In the genomic region with DNA sequence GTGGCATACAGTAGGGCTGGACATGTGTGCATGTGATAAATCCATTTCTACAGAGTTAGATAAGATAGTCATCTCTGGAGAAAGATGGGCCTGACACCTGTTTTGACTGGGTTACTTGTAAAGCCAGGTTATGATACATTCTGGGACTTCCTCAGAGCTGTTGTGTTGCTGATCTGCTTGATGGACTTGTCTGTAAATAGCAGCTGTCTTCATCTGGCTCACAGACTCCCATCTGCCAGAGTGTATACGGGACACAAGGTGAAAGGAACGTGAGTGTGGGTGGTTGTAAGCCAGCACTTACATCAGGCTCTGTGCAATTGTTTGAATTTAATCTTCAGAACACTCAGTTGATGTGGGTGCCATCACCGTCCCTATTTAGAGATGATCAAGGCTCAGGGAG, we compare ENCODE assay signal across 23 cellular contexts. TPM values are rescaled to one million over a fixed set of nuclear protein-coding genes. Genes with fewer than 3 reads are reported as not detected.
DNase-seq lines count a peak whose midpoint lies in the region; ATAC-seq and TF ChIP-seq lines count a peak whose summit lies in the region.
"Had no signal": no experiment of that assay in that cellular context is flagged by ENCODE, and none has a peak within 500 bp of the region (broad histone marks: within the 10 kb centered on the region; RNA-seq: fewer than 3 reads in every experiment).

No MANE protein-coding gene starts in this region.

- no peak for TF ChIP-seq EP300 in stomach (IDR thresholded peaks at IDR 0.05)

- DNase-seq in occipital lobe (lab: John Stamatoyannopoulos, UW) (peak; percentile 30), NOMO-1 (lab: John Stamatoyannopoulos, UW; ENCODE audit: unreplicated experiment in 2 of 2) (no peak), lower lobe of right lung (no peak), mucosa of descending colon (no peak), stomach (no peak)
- DNase-seq: activated CD8-positive, alpha-beta T cell treated with anti-CD3 and anti-CD28 coated beads, Interleukin-2, amount 10 ng/mL, durations not matched to agents 7 days and 5 days; activated gamma-delta T cell treated with Interleukin-2 at 50 U/mL for 16 hours; brain microvascular endothelial cell; effector CD8-positive, alpha-beta T cell; NCI-H1105 treated with DMSO at 0.1 percent for 48 hours; NCI-H2227 treated with DMSO at 0.1 percent for 48 hours; nephron progenitor cell; sigmoid colon; SK-N-SH; stimulated activated CD4-positive, alpha-beta T cell treated with anti-CD3 and anti-CD28 coated beads, Interleukin-4, amount 100 ng/mL, for 1 hour had no signal

- H3K9me3 ChIP-seq in lower lobe of right lung (no peaks in the 10 kb centered on the region), mucosa of descending colon (no peaks in the 10 kb centered on the region), stomach (no peaks in the 10 kb centered on the region)
- H3K9me3 ChIP-seq: HAP-1, sigmoid colon, SK-N-SH, vagina had no signal

- H3K9me3 Mint-ChIP-seq in activated T-helper 17 cell treated with anti-CD3 and anti-CD28 coated beads, Interleukin-2, amount 50 U/mL, for 72 hours = no peaks in the 10 kb centered on the region
- H3K9me3 Mint-ChIP-seq: nephron progenitor cell had no signal

- ATAC-seq in GM18498 (IDR thresholded peaks at IDR 0.05; ENCODE audit: unreplicated experiment) (peak; percentile 60), GM21381 (IDR thresholded peaks at IDR 0.05; ENCODE audit: unreplicated experiment) (peak; percentile 51), lower lobe of right lung (no peak), mucosa of descending colon (no peak)
- no peak for ATAC-seq in activated T-helper 17 cell treated with anti-CD3 and anti-CD28 coated beads, Interleukin-2, amount 50 U/mL, for 72 hours (replicated peaks)
- ATAC-seq: activated CD8-positive, alpha-beta T cell treated with anti-CD3 and anti-CD28 coated beads, Interleukin-2, amount 10 ng/mL, durations not matched to agents 7 days and 5 days had no signal

- H3K36me3 ChIP-seq in lower lobe of right lung (no peaks in the 10 kb centered on the region), mucosa of descending colon (ENCODE audit: low read depth) (no peaks in the 10 kb centered on the region), stomach (no peaks in the 10 kb centered on the region)
- H3K36me3 ChIP-seq: brain microvascular endothelial cell, HAP-1, sigmoid colon, vagina had no signal

- whole genome bisulfite sequencing in stomach, 5 donors = 80 to 92% (median 87%) methylated on average over 3 of the region's 3 CpGs

- H3K27ac Mint-ChIP-seq in activated T-helper 17 cell treated with anti-CD3 and anti-CD28 coated beads, Interleukin-2, amount 50 U/mL, for 72 hours = peak overlapping the region; percentile 16
- H3K27ac Mint-ChIP-seq: activated CD8-positive, alpha-beta T cell treated with anti-CD3 and anti-CD28 coated beads, Interleukin-2, amount 10 ng/mL, durations not matched to agents 7 days and 5 days; nephron progenitor cell had no signal

- H3K4me1 ChIP-seq in lower lobe of right lung (no peaks in the 10 kb centered on the region), mucosa of descending colon (ENCODE audit: low read depth) (peaks cover 16% of the 10 kb centered on the region), stomach (no peaks in the 10 kb centered on the region)

- no peaks in the 10 kb centered on the region for H3K36me3 Mint-ChIP-seq in activated T-helper 17 cell treated with anti-CD3 and anti-CD28 coated beads, Interleukin-2, amount 50 U/mL, for 72 hours (ENCODE audit: low read depth)

- intact Hi-C loops in lower lobe of right lung (cut with DNase I) = no loop called here
- intact Hi-C loops in mucosa of descending colon (cut with DNase I, micrococcal nuclease) = no loop called here
- intact Hi-C loops in stomach (cut with DNase I; ENCODE audit: low total_unique reads) = no loop called here

- H3K27me3 Mint-ChIP-seq in activated T-helper 17 cell treated with anti-CD3 and anti-CD28 coated beads, Interleukin-2, amount 50 U/mL, for 72 hours = peaks cover 12% of the 10 kb centered on the region
- H3K27me3 Mint-ChIP-seq: B cell had no signal

- no peak overlapping the region for H3K4me3 ChIP-seq in lower lobe of right lung
- H3K4me3 ChIP-seq in mucosa of descending colon = no peak overlapping the region
- no peak overlapping the region for H3K4me3 ChIP-seq in stomach
- H3K4me3 ChIP-seq: HAP-1, sigmoid colon, vagina had no signal

- H3K27me3 ChIP-seq in lower lobe of right lung (ENCODE audit: low read depth) = no peaks in the 10 kb centered on the region
- H3K27me3 ChIP-seq in stomach = no peaks in the 10 kb centered on the region
- H3K27me3 ChIP-seq: brain microvascular endothelial cell, sigmoid colon, vagina had no signal

- no peak overlapping the region for H3K4me3 Mint-ChIP-seq in activated T-helper 17 cell treated with anti-CD3 and anti-CD28 coated beads, Interleukin-2, amount 50 U/mL, for 72 hours
- H3K4me3 Mint-ChIP-seq: activated CD8-positive, alpha-beta T cell treated with anti-CD3 and anti-CD28 coated beads, Interleukin-2, amount 10 ng/mL, durations not matched to agents 7 days and 5 days; B cell; nephron progenitor cell had no signal

- H3K27ac ChIP-seq in lower lobe of right lung (no peak overlapping the region), stomach (no peak overlapping the region)
- H3K27ac ChIP-seq: brain microvascular endothelial cell, HL-60, KMS-11, sigmoid colon, vagina had no signal

- TF ChIP-seq CTCF in lower lobe of right lung (IDR thresholded peaks at IDR 0.05) (no peak), mucosa of descending colon (IDR thresholded peaks at IDR 0.05) (no peak), stomach (IDR thresholded peaks at IDR 0.05) (no peak)

- peaks cover 36% of the 10 kb centered on the region for H3K4me1 Mint-ChIP-seq in activated T-helper 17 cell treated with anti-CD3 and anti-CD28 coated beads, Interleukin-2, amount 50 U/mL, for 72 hours

- no peak for TF ChIP-seq POLR2A in stomach (IDR thresholded peaks at IDR 0.05)

RNA-seq across cellular contexts. Expression of a gene that starts 49.8 kb away (rescaled TPM):
- total RNA-seq in activated T-helper 17 cell treated with anti-CD3 and anti-CD28 coated beads, Interleukin-2, amount 50 U/mL, for 72 hours = 1 to 10 TPM; 2.1 to 2.2 TPM
- total RNA-seq in occipital lobe = 14.3 TPM
- 9.3 TPM for total RNA-seq in lower lobe of right lung
- total RNA-seq in mucosa of descending colon = 10 to 100 TPM in 2 of 3 donors, 1 to 10 TPM in 1; 9.1 to 10.5 (median 10.0) TPM
- total RNA-seq in stomach = 10 to 100 TPM in 4 of 5 donors, 1 to 10 TPM in 1; 4.3 to 25.7 (median 17.0) TPM
- 1 to 10 TPM; 3.4 to 4.3 (median 3.9) TPM for polyA plus RNA-seq in stomach

Comparison
In these comparisons a context has a peak if more than half of its experiments do, and no peak if none do; other contexts are left out.
1. ATAC-seq: peak in GM18498 (single experiment) and GM21381 (single experiment); none in activated T-helper 17 cell treated with anti-CD3 and anti-CD28 coated beads, Interleukin-2, amount 50 U/mL, for 72 hours (single experiment), lower lobe of right lung (0 of 2) and mucosa of descending colon (single experiment).